ENCODE assay signal across 1 cellular context in genomic region chrX:139113682-139114081, GRCh38.
TF ChIP-seq lines count a peak whose summit lies in the region.

No MANE protein-coding gene starts in this region.

TF ChIP-seq in SK-N-SH treated with all-trans-retinoic acid at 6 μM for 48 hours, 23 proteins besides CTCF, POLR2A, EP300 and RAD21 (continued from another document):
- TF ChIP-seq CREB5 (CRISPR knock-in tag; IDR thresholded peaks at IDR 0.05; ENCODE audit: low read depth) (no peak), TOX (CRISPR knock-in tag; IDR thresholded peaks at IDR 0.05; ENCODE audit: borderline replicate concordance) (no peak), PATZ1 (CRISPR knock-in tag; IDR thresholded peaks at IDR 0.05; ENCODE audit: borderline replicate concordance) (no peak), ZFP3 (CRISPR knock-in tag; IDR thresholded peaks at IDR 0.05) (no peak), BACH2 (CRISPR knock-in tag; IDR thresholded peaks at IDR 0.05; ENCODE audit: borderline replicate concordance) (no peak), ARNTL (CRISPR knock-in tag; IDR thresholded peaks at IDR 0.05; ENCODE audit: borderline replicate concordance, low read depth) (no peak), ZNF565 (CRISPR knock-in tag; conservative IDR thresholded peaks at IDR 0.05; ENCODE audit: low read depth) (no peak), ISL1 (CRISPR knock-in tag; IDR thresholded peaks at IDR 0.05) (no peak), SNAI2 (CRISPR knock-in tag; IDR thresholded peaks at IDR 0.05) (no peak), RARB (CRISPR knock-in tag; IDR thresholded peaks at IDR 0.05) (no peak), ZC3H10 (CRISPR knock-in tag; IDR thresholded peaks at IDR 0.05) (no peak)
